In genomic region chr9:87891754-87892153, GRCh38 we compare ENCODE assay signal across 1 cellular context.
TF ChIP-seq lines count a peak whose summit lies in the region.

No MANE protein-coding gene starts in this region.

TF ChIP-seq in HepG2, 621 proteins besides CTCF, POLR2A, EP300 and RAD21:
- TF ChIP-seq CEBPB (IDR thresholded peaks at IDR 0.05; ENCODE audit: borderline replicate concordance, low read depth, low read length) (peak; percentile 29; the same call in 1 of the 2 replicates), SSRP1 (CRISPR knock-in tag; IDR thresholded peaks at IDR 0.05) (no peak)
